ENCODE assay signal across 37 cellular contexts in the genomic region with DNA sequence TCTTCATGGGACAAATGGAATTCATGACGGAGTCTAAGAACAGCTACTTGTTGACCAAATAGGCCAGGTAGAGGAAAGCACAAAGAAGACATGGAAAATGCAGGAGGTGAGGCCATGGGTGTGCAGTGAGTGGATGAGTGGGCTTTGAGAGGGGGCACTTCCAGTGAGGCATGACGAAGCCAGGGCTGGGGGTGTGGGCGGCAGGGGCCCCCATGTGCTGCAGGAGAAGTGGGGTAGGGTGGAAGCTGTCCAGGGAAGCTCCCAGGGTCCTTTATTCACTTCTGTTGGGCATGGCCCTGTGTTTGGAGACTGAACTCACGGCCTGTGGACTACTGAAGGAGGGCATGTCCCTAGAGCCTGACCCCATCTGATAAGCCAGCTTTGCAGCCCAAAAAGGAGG.
"Had no signal": no experiment of that assay in that cellular context is flagged by ENCODE, and none has a peak within 500 bp of the region (broad histone marks: within the 10 kb centered on the region; RNA-seq: fewer than 3 reads in every experiment).

No MANE protein-coding gene starts in this region.

- ATAC-seq: activated CD8-positive, alpha-beta T cell treated with anti-CD3 and anti-CD28 coated beads for 36 hours; activated naive CD4-positive, alpha-beta T cell treated with anti-CD3 and anti-CD28 coated beads, Interleukin-2, amount 50 U/mL, for 72 hours; activated T-cell treated with anti-CD3 and anti-CD28 coated beads, Interleukin-2, amount 50 U/mL, for 4 hours; activated T-cell treated with anti-CD3 and anti-CD28 coated beads, Interleukin-2, amount 50 U/mL, for 72 hours; activated T-helper 17 cell treated with anti-CD3 and anti-CD28 coated beads, Interleukin-2, amount 50 U/mL, for 72 hours; body of pancreas had no signal

- H3K36me3 ChIP-seq: adrenal gland, brain microvascular endothelial cell, breast epithelium had no signal

- DNase-seq: activated B cell treated with CpG ODN at 0.5 μM for 24 hours; activated CD4-positive, alpha-beta memory T cell treated with anti-CD3 and anti-CD28 coated beads for 36 hours; activated CD4-positive, alpha-beta T cell treated with anti-CD3 and anti-CD28 coated beads for 4 hours; activated CD4-positive, alpha-beta T cell treated with anti-CD3 and anti-CD28 coated beads, Interleukin-2, amount 10 ng/mL, durations not matched to agents 24 days and 14 days; activated CD4-positive, alpha-beta T cell treated with anti-CD3 and anti-CD28 coated beads, Interleukin-2, amount 50 U/mL, for 1 hour; activated CD4-positive, alpha-beta T cell treated with anti-CD3 and anti-CD28 coated beads, Interleukin-2, amount 50 U/mL, for 4 hours; activated CD4-positive, CD25-positive, alpha-beta regulatory T cell treated with anti-CD3 and anti-CD28 coated beads, Interleukin-2, amount 50 U/mL, for 72 hours; activated CD8-positive, alpha-beta memory T cell treated with anti-CD3 and anti-CD28 coated beads, Interleukin-2, amount 50 U/mL, for 4 hours; activated CD8-positive, alpha-beta T cell treated with anti-CD3 and anti-CD28 coated beads for 36 hours; activated effector memory CD4-positive, alpha-beta T cell treated with anti-CD3 and anti-CD28 coated beads, Interleukin-2, amount 50 U/mL, for 16 hours; activated gamma-delta T cell treated with Interleukin-2 at 50 U/mL for 16 hours; activated naive CD4-positive, alpha-beta T cell; activated naive CD4-positive, alpha-beta T cell treated with anti-CD3 and anti-CD28 coated beads for 36 hours; activated naive CD4-positive, alpha-beta T cell treated with anti-CD3 and anti-CD28 coated beads, Interleukin-2, amount 50 U/mL, for 16 hours; activated naive CD8-positive, alpha-beta T cell treated with anti-CD3 and anti-CD28 coated beads for 36 hours; activated T-cell treated with anti-CD3 and anti-CD28 coated beads for 4 hours; activated T-cell treated with anti-CD3 and anti-CD28 coated beads, Interleukin-2, amount 50 U/mL, for 1 hour; activated T-cell treated with anti-CD3 and anti-CD28 coated beads, Interleukin-2, amount 50 U/mL, for 4 hours; activated T-cell treated with anti-CD3 and anti-CD28 coated beads, Interleukin-2, amount 50 U/mL, for 72 hours; adrenal gland; amniotic stem cell; aorta; body of pancreas; brain microvascular endothelial cell; central memory CD4-positive, alpha-beta T cell; T-helper 1 cell; T-helper 2 cell; T-helper 9 cell had no signal

- H3K4me3 ChIP-seq: adrenal gland, body of pancreas, breast epithelium had no signal

- H3K27me3 ChIP-seq: adrenal gland, body of pancreas, breast epithelium had no signal

- H3K4me1 ChIP-seq: adrenal gland, breast epithelium had no signal

- H3K9me3 ChIP-seq: adrenal gland, body of pancreas, breast epithelium had no signal

- FAIRE-seq: astrocyte, TTC549 had no signal

- H3K36me3 Mint-ChIP-seq: activated CD4-positive, alpha-beta memory T cell treated with anti-CD3 and anti-CD28 coated beads for 36 hours; activated naive CD4-positive, alpha-beta T cell treated with anti-CD3 and anti-CD28 coated beads, Interleukin-2, amount 50 U/mL, for 72 hours; activated naive CD8-positive, alpha-beta T cell treated with anti-CD3 and anti-CD28 coated beads for 36 hours had no signal

- H3K27ac Mint-ChIP-seq: activated B cell treated with CpG ODN at 0.5 μM for 24 hours; activated CD4-positive, alpha-beta memory T cell treated with anti-CD3 and anti-CD28 coated beads for 36 hours; activated CD4-positive, alpha-beta T cell treated with anti-CD3 and anti-CD28 coated beads, Interleukin-2, amount 10 ng/mL, durations not matched to agents 24 days and 14 days; activated CD8-positive, alpha-beta T cell treated with anti-CD3 and anti-CD28 coated beads for 36 hours; activated naive CD4-positive, alpha-beta T cell treated with anti-CD3 and anti-CD28 coated beads for 36 hours; activated naive CD8-positive, alpha-beta T cell treated with anti-CD3 and anti-CD28 coated beads for 36 hours; activated T-cell treated with anti-CD3 and anti-CD28 coated beads, Interleukin-2, amount 50 U/mL, for 72 hours; activated T-helper 1 cell treated with anti-CD3 and anti-CD28 coated beads, Interleukin-12 subunit alpha, Interleukin-12 subunit beta, Interleukin-2, Interleukin-4 antibody, amounts not matched to agents 30 ng/mL and 10 ng/mL and 1 ng/mL, durations not matched to agents 14 hours and 24 hours and 36 hours; activated T-helper 17 cell treated with anti-CD3 and anti-CD28 coated beads, Interleukin-2, amount 50 U/mL, for 72 hours; T-helper 1 cell treated with Interleukin-12 subunit alpha and Interleukin-12 subunit beta and Interleukin-4 antibody, amounts not matched to agents 30 μg/mL and 1 μg/mL, for 36 hours; T-helper 2 cell treated with Interferon-gamma antibody and Interleukin-4, amounts not matched to agents 5 μg/mL and 100 μg/mL, for 36 hours had no signal

- H3K9me3 Mint-ChIP-seq: activated B cell treated with CpG ODN at 0.5 μM for 24 hours; activated CD4-positive, alpha-beta memory T cell treated with anti-CD3 and anti-CD28 coated beads for 36 hours; activated CD4-positive, alpha-beta T cell treated with anti-CD3 and anti-CD28 coated beads, Interleukin-2, amount 10 ng/mL, durations not matched to agents 24 days and 14 days; activated CD8-positive, alpha-beta T cell treated with anti-CD3 and anti-CD28 coated beads for 36 hours; activated naive CD4-positive, alpha-beta T cell treated with anti-CD3 and anti-CD28 coated beads for 36 hours; activated naive CD4-positive, alpha-beta T cell treated with anti-CD3 and anti-CD28 coated beads, Interleukin-2, amount 50 U/mL, for 72 hours; activated naive CD8-positive, alpha-beta T cell treated with anti-CD3 and anti-CD28 coated beads for 36 hours; activated T-cell treated with anti-CD3 and anti-CD28 coated beads, Interleukin-2, amount 50 U/mL, for 4 hours; activated T-cell treated with anti-CD3 and anti-CD28 coated beads, Interleukin-2, amount 50 U/mL, for 72 hours; activated T-helper 1 cell treated with anti-CD3 and anti-CD28 coated beads, Interleukin-12 subunit alpha, Interleukin-12 subunit beta, Interleukin-2, Interleukin-4 antibody, amounts not matched to agents 30 ng/mL and 10 ng/mL and 1 ng/mL, durations not matched to agents 14 hours and 24 hours and 36 hours; activated T-helper 17 cell treated with anti-CD3 and anti-CD28 coated beads, Interleukin-2, amount 50 U/mL, for 72 hours; T-helper 1 cell treated with Interleukin-12 subunit alpha and Interleukin-12 subunit beta and Interleukin-4 antibody, amounts not matched to agents 30 μg/mL and 1 μg/mL, for 36 hours; T-helper 2 cell treated with Interferon-gamma antibody and Interleukin-4, amounts not matched to agents 5 μg/mL and 100 μg/mL, for 36 hours had no signal

- H3K4me3 Mint-ChIP-seq: activated B cell treated with CpG ODN at 0.5 μM for 24 hours; activated CD4-positive, alpha-beta memory T cell treated with anti-CD3 and anti-CD28 coated beads for 36 hours; activated CD4-positive, alpha-beta T cell treated with anti-CD3 and anti-CD28 coated beads, Interleukin-2, amount 10 ng/mL, durations not matched to agents 24 days and 14 days; activated CD8-positive, alpha-beta T cell treated with anti-CD3 and anti-CD28 coated beads for 36 hours; activated naive CD4-positive, alpha-beta T cell treated with anti-CD3 and anti-CD28 coated beads for 36 hours; activated naive CD8-positive, alpha-beta T cell treated with anti-CD3 and anti-CD28 coated beads for 36 hours; activated T-cell treated with anti-CD3 and anti-CD28 coated beads, Interleukin-2, amount 50 U/mL, for 4 hours; activated T-cell treated with anti-CD3 and anti-CD28 coated beads, Interleukin-2, amount 50 U/mL, for 72 hours; activated T-helper 1 cell treated with anti-CD3 and anti-CD28 coated beads, Interleukin-12 subunit alpha, Interleukin-12 subunit beta, Interleukin-2, Interleukin-4 antibody, amounts not matched to agents 30 ng/mL and 10 ng/mL and 1 ng/mL, durations not matched to agents 14 hours and 24 hours and 36 hours; activated T-helper 17 cell treated with anti-CD3 and anti-CD28 coated beads, Interleukin-2, amount 50 U/mL, for 72 hours; T-helper 1 cell treated with Interleukin-12 subunit alpha and Interleukin-12 subunit beta and Interleukin-4 antibody, amounts not matched to agents 30 μg/mL and 1 μg/mL, for 36 hours; T-helper 2 cell treated with Interferon-gamma antibody and Interleukin-4, amounts not matched to agents 5 μg/mL and 100 μg/mL, for 36 hours had no signal

- H3K27ac ChIP-seq: adrenal gland, brain microvascular endothelial cell, breast epithelium, VCaP had no signal

- H3K4me1 Mint-ChIP-seq: activated B cell treated with CpG ODN at 0.5 μM for 24 hours; activated CD4-positive, alpha-beta T cell treated with anti-CD3 and anti-CD28 coated beads, Interleukin-2, amount 10 ng/mL, durations not matched to agents 24 days and 14 days; activated naive CD8-positive, alpha-beta T cell treated with anti-CD3 and anti-CD28 coated beads for 36 hours; activated T-helper 17 cell treated with anti-CD3 and anti-CD28 coated beads, Interleukin-2, amount 50 U/mL, for 72 hours had no signal

- H3K27me3 Mint-ChIP-seq: activated CD4-positive, alpha-beta memory T cell treated with anti-CD3 and anti-CD28 coated beads for 36 hours; activated naive CD8-positive, alpha-beta T cell treated with anti-CD3 and anti-CD28 coated beads for 36 hours had no signal
